Comparison of ENCODE assay signal across 8 cellular contexts in the genomic region with DNA sequence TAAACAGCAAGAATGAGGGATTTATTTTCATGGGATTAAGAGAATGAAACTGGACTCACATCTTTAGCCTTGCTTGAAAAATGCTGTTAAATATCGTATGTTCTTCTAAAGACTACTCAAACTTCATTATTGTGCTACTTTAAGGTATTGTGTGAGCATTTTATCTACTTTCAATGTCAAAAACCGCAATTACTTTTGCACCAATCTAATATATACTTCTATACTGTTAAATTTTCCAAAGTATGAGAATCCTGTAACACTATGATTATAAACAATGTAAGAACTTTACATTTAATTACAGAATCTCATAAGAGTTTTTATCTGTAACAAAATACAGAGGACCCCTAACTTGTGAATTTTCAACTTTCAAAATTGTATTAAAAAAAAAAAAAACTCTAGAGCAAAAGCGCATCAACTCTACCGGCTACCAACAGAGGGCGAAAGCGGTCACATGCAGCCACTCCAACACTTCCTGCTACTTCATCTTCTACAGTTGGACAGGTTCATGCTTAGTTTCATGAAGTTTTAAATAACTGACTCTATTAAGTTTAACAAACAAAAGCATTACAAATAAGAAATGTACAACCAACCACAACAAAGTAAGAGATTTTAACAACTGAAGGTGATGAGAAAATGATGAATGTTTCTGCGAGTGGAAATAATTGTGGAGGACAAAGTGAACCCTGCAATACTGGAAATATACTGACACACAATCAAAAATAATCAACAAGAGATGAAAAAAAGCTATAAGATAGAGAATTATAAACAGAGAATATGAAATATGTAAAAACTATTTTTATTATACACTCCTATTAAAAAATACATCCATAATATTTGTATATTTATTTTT.
A peak's percentile ranks its signal among the peaks of the same experiment; 100 is the strongest.
DNase-seq lines count a peak whose midpoint lies in the region; ATAC-seq and TF ChIP-seq lines count a peak whose summit lies in the region.

No MANE protein-coding gene starts in this region.

- H3K4me1 Mint-ChIP-seq in T-helper 17 cell = peaks cover 19% of the 10 kb centered on the region

- no peaks in the 10 kb centered on the region for H3K27me3 ChIP-seq in left lung

- H3K9me3 ChIP-seq in T-helper 17 cell (ENCODE audit: control insufficient read depth, low read length, poor library complexity, severe bottlenecking) (no peaks in the 10 kb centered on the region), left lung (no peaks in the 10 kb centered on the region)

- no peaks in the 10 kb centered on the region for H3K27me3 Mint-ChIP-seq in T-helper 17 cell

- DNase-seq in D341Med (ENCODE audit: low spot score) = peak; percentile 65
- peak; percentile 59 for DNase-seq in HT-29 (ENCODE audit: low spot score)
- DNase-seq in T-helper 17 cell = peak; percentile 13 to 20 (median 17)
- DNase-seq in astrocyte of the hippocampus (ENCODE audit: low read depth, low spot score) = peak; percentile 61
- DNase-seq in left lung = no peak
- peak; percentile 59 for DNase-seq in stimulated activated CD8-positive, alpha-beta memory T cell treated with anti-CD3 and anti-CD28 coated beads, Interleukin-4, amount 100 ng/mL, for 48 hours
- no peak for DNase-seq in NCI-H2029 treated with DMSO at 0.1 percent for 48 hours (lab: John Stamatoyannopoulos, UW)

- ATAC-seq in T-helper 17 cell (peak; percentile 89), left lung (peak; percentile 88), GM21447 (IDR thresholded peaks at IDR 0.05; ENCODE audit: unreplicated experiment) (no peak)

- peak overlapping the region; percentile 59 for H3K4me3 Mint-ChIP-seq in T-helper 17 cell

- H3K4me1 ChIP-seq in left lung = peaks cover 6 to 43% of the 10 kb centered on the region in 2 donors

- no peak overlapping the region for H3K27ac Mint-ChIP-seq in T-helper 17 cell

- H3K36me3 ChIP-seq in left lung = no peaks in the 10 kb centered on the region

- no peak overlapping the region for H3K27ac ChIP-seq in left lung

- peak; percentile 57 to 70 for TF ChIP-seq CTCF in left lung (IDR thresholded peaks at IDR 0.05)

- intact Hi-C loops in left lung (cut with DNase I) = no loop called here

- no peaks in the 10 kb centered on the region for H3K36me3 Mint-ChIP-seq in T-helper 17 cell (ENCODE audit: low read depth)

- no peak overlapping the region for H3K4me3 ChIP-seq in left lung

Comparison
In these comparisons a context has a peak if more than half of its experiments do, and no peak if none do; other contexts are left out.
1. DNase-seq: peak in D341Med (single experiment), HT-29 (single experiment), T-helper 17 cell (3 of 3), astrocyte of the hippocampus (single experiment) and stimulated activated CD8-positive, alpha-beta memory T cell treated with anti-CD3 and anti-CD28 coated beads, Interleukin-4, amount 100 ng/mL, for 48 hours (single experiment); none in left lung (0 of 2) and NCI-H2029 treated with DMSO at 0.1 percent for 48 hours (single experiment).